Comparison of ENCODE assay signal across 38 cellular contexts in genomic region chrX:49959602-49960001, GRCh38.
"Had no signal": no experiment of that assay in that cellular context is flagged by ENCODE, and none has a peak within 500 bp of the region (broad histone marks: within the 10 kb centered on the region; RNA-seq: fewer than 3 reads in every experiment).

No MANE protein-coding gene starts in this region.

- H3K4me1 ChIP-seq: Peyer's patch had no signal

- H3K27me3 ChIP-seq: Peyer's patch had no signal

- H3K27me3 Mint-ChIP-seq: activated B cell treated with CpG ODN at 0.5 μM for 24 hours; activated CD4-positive, alpha-beta memory T cell treated with anti-CD3 and anti-CD28 coated beads, Interleukin-2, amount 10 ng/mL, durations not matched to agents 7 days and 5 days; activated CD8-positive, alpha-beta memory T cell treated with anti-CD3 and anti-CD28 coated beads, Interleukin-2, amount 10 ng/mL, durations not matched to agents 7 days and 5 days; activated naive CD4-positive, alpha-beta T cell treated with anti-CD3 and anti-CD28 coated beads, Interleukin-2, amount 10 ng/mL, durations not matched to agents 7 days and 5 days; activated naive CD8-positive, alpha-beta T cell; activated naive CD8-positive, alpha-beta T cell treated with anti-CD3 and anti-CD28 coated beads, Interleukin-2, amount 50 U/mL, for 24 hours had no signal

- H3K27ac Mint-ChIP-seq: activated CD4-positive, alpha-beta memory T cell treated with anti-CD3 and anti-CD28 coated beads, Interleukin-2, amount 10 ng/mL, durations not matched to agents 7 days and 5 days; activated CD8-positive, alpha-beta memory T cell treated with anti-CD3 and anti-CD28 coated beads, Interleukin-2, amount 10 ng/mL, durations not matched to agents 7 days and 5 days; activated naive CD4-positive, alpha-beta T cell treated with anti-CD3 and anti-CD28 coated beads, Interleukin-2, amount 10 ng/mL, durations not matched to agents 7 days and 5 days; activated naive CD8-positive, alpha-beta T cell; activated naive CD8-positive, alpha-beta T cell treated with anti-CD3 and anti-CD28 coated beads, Interleukin-2, amount 50 U/mL, for 24 hours; brain had no signal

- DNase-seq: activated B cell treated with CpG ODN at 0.5 μM for 24 hours; activated CD4-positive, alpha-beta memory T cell treated with anti-CD3 and anti-CD28 coated beads, Interleukin-2, amount 10 ng/mL, durations not matched to agents 7 days and 5 days; activated CD4-positive, alpha-beta T cell treated with anti-CD3 and anti-CD28 coated beads for 4 hours; activated CD4-positive, alpha-beta T cell treated with anti-CD3 and anti-CD28 coated beads, Interleukin-2, amount 50 U/mL, for 1 hour; activated CD4-positive, CD25-positive, alpha-beta regulatory T cell treated with anti-CD3 and anti-CD28 coated beads, Interleukin-2, amount 50 U/mL, for 72 hours; activated CD8-positive, alpha-beta memory T cell treated with anti-CD3 and anti-CD28 coated beads for 24 hours; activated CD8-positive, alpha-beta memory T cell treated with anti-CD3 and anti-CD28 coated beads, Interleukin-2, amount 10 ng/mL, durations not matched to agents 7 days and 5 days; activated CD8-positive, alpha-beta memory T cell treated with anti-CD3 and anti-CD28 coated beads, Interleukin-2, amount 50 U/mL, for 48 hours; activated effector memory CD4-positive, alpha-beta T cell treated with Interleukin-2 at 50 U/mL for 16 hours; activated naive CD4-positive, alpha-beta T cell treated with anti-CD3 and anti-CD28 coated beads, Interleukin-2, amount 10 ng/mL, durations not matched to agents 7 days and 5 days; activated naive CD8-positive, alpha-beta T cell treated with anti-CD3 and anti-CD28 coated beads, Interleukin-2, amount 50 U/mL, for 24 hours; activated T-cell treated with anti-CD3 and anti-CD28 coated beads, Interleukin-2, amount 50 U/mL, for 48 hours; anterior cingulate cortex; caudate nucleus; MM.1S; NCI-H1105; NCI-H1417 treated with DMSO at 0.1 percent for 48 hours; NCI-H187 treated with DMSO at 0.1 percent for 48 hours; NCI-H2081; NCI-H2171 treated with DMSO at 0.1 percent for 48 hours; NCI-H226; NCI-H446 treated with DMSO at 0.1 percent for 48 hours; NCI-H526; NCI-H748 treated with DMSO at 0.1 percent for 48 hours; NK-92 treated with Interleukin-12 subunit alpha and Interleukin-12 subunit beta, amount 100 ng/mL, for 24 hours; PC-3; Peyer's patch; RPMI8226; SHP77 treated with DMSO at 0.1 percent for 48 hours; SW 1271; T-helper 1 cell; T-helper 2 cell; T-helper 9 cell had no signal

- H3K4me2 ChIP-seq: KMS-11 had no signal

- ATAC-seq: activated CD8-positive, alpha-beta memory T cell treated with anti-CD3 and anti-CD28 coated beads, Interleukin-2, amount 10 ng/mL, durations not matched to agents 7 days and 5 days; activated naive CD8-positive, alpha-beta T cell treated with anti-CD3 and anti-CD28 coated beads, Interleukin-2, amount 50 U/mL, for 24 hours; PC-3 had no signal

- H3K9me3 Mint-ChIP-seq: activated B cell treated with CpG ODN at 0.5 μM for 24 hours; activated CD4-positive, alpha-beta memory T cell treated with anti-CD3 and anti-CD28 coated beads, Interleukin-2, amount 10 ng/mL, durations not matched to agents 7 days and 5 days; activated naive CD4-positive, alpha-beta T cell treated with anti-CD3 and anti-CD28 coated beads, Interleukin-2, amount 10 ng/mL, durations not matched to agents 7 days and 5 days; activated naive CD8-positive, alpha-beta T cell treated with anti-CD3 and anti-CD28 coated beads, Interleukin-2, amount 50 U/mL, for 24 hours; brain had no signal

- H3K36me3 Mint-ChIP-seq: activated CD8-positive, alpha-beta memory T cell treated with anti-CD3 and anti-CD28 coated beads, Interleukin-2, amount 10 ng/mL, durations not matched to agents 7 days and 5 days; activated naive CD4-positive, alpha-beta T cell treated with anti-CD3 and anti-CD28 coated beads, Interleukin-2, amount 10 ng/mL, durations not matched to agents 7 days and 5 days; activated naive CD8-positive, alpha-beta T cell; brain had no signal

- FAIRE-seq: bronchial epithelial cell had no signal

- H3K4me3 Mint-ChIP-seq: activated B cell treated with CpG ODN at 0.5 μM for 24 hours; activated CD4-positive, alpha-beta memory T cell treated with anti-CD3 and anti-CD28 coated beads, Interleukin-2, amount 10 ng/mL, durations not matched to agents 7 days and 5 days; activated CD8-positive, alpha-beta memory T cell treated with anti-CD3 and anti-CD28 coated beads, Interleukin-2, amount 10 ng/mL, durations not matched to agents 7 days and 5 days; activated naive CD4-positive, alpha-beta T cell treated with anti-CD3 and anti-CD28 coated beads, Interleukin-2, amount 10 ng/mL, durations not matched to agents 7 days and 5 days; activated naive CD8-positive, alpha-beta T cell; activated naive CD8-positive, alpha-beta T cell treated with anti-CD3 and anti-CD28 coated beads, Interleukin-2, amount 50 U/mL, for 24 hours; brain had no signal

- H3K4me1 Mint-ChIP-seq: activated B cell treated with CpG ODN at 0.5 μM for 24 hours; activated CD4-positive, alpha-beta memory T cell treated with anti-CD3 and anti-CD28 coated beads, Interleukin-2, amount 10 ng/mL, durations not matched to agents 7 days and 5 days; activated CD8-positive, alpha-beta memory T cell treated with anti-CD3 and anti-CD28 coated beads, Interleukin-2, amount 10 ng/mL, durations not matched to agents 7 days and 5 days; activated naive CD4-positive, alpha-beta T cell treated with anti-CD3 and anti-CD28 coated beads, Interleukin-2, amount 10 ng/mL, durations not matched to agents 7 days and 5 days; activated naive CD8-positive, alpha-beta T cell treated with anti-CD3 and anti-CD28 coated beads, Interleukin-2, amount 50 U/mL, for 24 hours had no signal

- H3K4me3 ChIP-seq: Peyer's patch had no signal

- H3K27ac ChIP-seq: KMS-11, Peyer's patch, VCaP had no signal

- H3K36me3 ChIP-seq: Peyer's patch had no signal

- H3K9ac ChIP-seq: KMS-11 had no signal

- H3K9me3 ChIP-seq: Peyer's patch had no signal
